8 cellular contexts compared by ENCODE assay signal in genomic region chr2:161160226-161161073, GRCh38. TPM values are rescaled to one million over a fixed set of nuclear protein-coding genes. Genes with fewer than 3 reads are reported as not detected.
A peak's percentile ranks its signal among the peaks of the same experiment; 100 is the strongest.
DNase-seq lines count a peak whose midpoint lies in the region; ATAC-seq lines count a peak whose summit lies in the region.

A gene with protein sequence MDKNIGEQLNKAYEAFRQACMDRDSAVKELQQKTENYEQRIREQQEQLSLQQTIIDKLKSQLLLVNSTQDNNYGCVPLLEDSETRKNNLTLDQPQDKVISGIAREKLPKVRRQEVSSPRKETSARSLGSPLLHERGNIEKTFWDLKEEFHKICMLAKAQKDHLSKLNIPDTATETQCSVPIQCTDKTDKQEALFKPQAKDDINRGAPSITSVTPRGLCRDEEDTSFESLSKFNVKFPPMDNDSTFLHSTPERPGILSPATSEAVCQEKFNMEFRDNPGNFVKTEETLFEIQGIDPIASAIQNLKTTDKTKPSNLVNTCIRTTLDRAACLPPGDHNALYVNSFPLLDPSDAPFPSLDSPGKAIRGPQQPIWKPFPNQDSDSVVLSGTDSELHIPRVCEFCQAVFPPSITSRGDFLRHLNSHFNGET (plus strand): TSS chr2:161160428. CDS start chr2:161179663, 19,235 bp downstream.

- H3K4me1 ChIP-seq in naive thymus-derived CD4-positive, alpha-beta T cell (ENCODE audit: control insufficient read depth in 2 of 2, insufficient read depth in 2 of 2, low read length in 2 of 2): peaks cover 19 to 39% of the 10 kb centered on the region in 2 donors

- no peaks in the 10 kb centered on the region for H3K27me3 Mint-ChIP-seq in activated T-helper 1 cell treated with anti-CD3 and anti-CD28 coated beads, Interleukin-12 subunit alpha, Interleukin-12 subunit beta, Interleukin-2, Interleukin-4 antibody, amounts not matched to agents 30 ng/mL and 10 ng/mL and 1 ng/mL, durations not matched to agents 14 hours and 24 hours and 36 hours (ENCODE audit: insufficient read depth)
- H3K27me3 Mint-ChIP-seq in naive thymus-derived CD4-positive, alpha-beta T cell: no peaks in the 10 kb centered on the region
- H3K27me3 Mint-ChIP-seq in stimulated activated naive B cell treated with anti-CD40 and anti-IgM and Interleukin-4, amounts not matched to agents 10 μg/mL and 1 μg/mL and 100 μg/mL, for 72 hours: no peaks in the 10 kb centered on the region

- peak within 1 kb of the TSS; percentile 95 for H3K27ac ChIP-seq in KOPT-K1 (ENCODE audit: low read depth, low read length, poor library complexity, severe bottlenecking)
- peak within 1 kb of the TSS; percentile 84 for H3K27ac ChIP-seq in naive thymus-derived CD4-positive, alpha-beta T cell (ENCODE audit: low read depth, low read length)

- H3K4me3 ChIP-seq in naive thymus-derived CD4-positive, alpha-beta T cell (ENCODE audit: low read length): peak within 1 kb of the TSS; percentile 75

- H3K4me1 Mint-ChIP-seq in activated T-helper 1 cell treated with anti-CD3 and anti-CD28 coated beads, Interleukin-12 subunit alpha, Interleukin-12 subunit beta, Interleukin-2, Interleukin-4 antibody, amounts not matched to agents 30 ng/mL and 10 ng/mL and 1 ng/mL, durations not matched to agents 14 hours and 24 hours and 36 hours (ENCODE audit: low read depth): peaks cover 81% of the 10 kb centered on the region
- peaks cover 21 to 64% (median 60%) of the 10 kb centered on the region in 7 donors for H3K4me1 Mint-ChIP-seq in naive thymus-derived CD4-positive, alpha-beta T cell
- H3K4me1 Mint-ChIP-seq in stimulated activated naive B cell treated with anti-CD40 and anti-IgM and Interleukin-4, amounts not matched to agents 10 μg/mL and 1 μg/mL and 100 μg/mL, for 72 hours: peaks cover 28 to 78% of the 10 kb centered on the region in 2 donors

- peak; percentile 90 for ATAC-seq in GM21786 (IDR thresholded peaks at IDR 0.05; ENCODE audit: unreplicated experiment)
- peak; percentile 96 for ATAC-seq in naive thymus-derived CD4-positive, alpha-beta T cell
- peak; percentile 96 to 97 for ATAC-seq in stimulated activated naive B cell treated with anti-CD40 and anti-IgM and Interleukin-4, amounts not matched to agents 10 μg/mL and 1 μg/mL and 100 μg/mL, for 72 hours (replicated peaks)

- peaks cover 57% of the 10 kb centered on the region for H3K36me3 Mint-ChIP-seq in activated T-helper 1 cell treated with anti-CD3 and anti-CD28 coated beads, Interleukin-12 subunit alpha, Interleukin-12 subunit beta, Interleukin-2, Interleukin-4 antibody, amounts not matched to agents 30 ng/mL and 10 ng/mL and 1 ng/mL, durations not matched to agents 14 hours and 24 hours and 36 hours (ENCODE audit: low read depth)
- peaks cover 0 to 53% (median 7%) of the 10 kb centered on the region in 5 donors for H3K36me3 Mint-ChIP-seq in naive thymus-derived CD4-positive, alpha-beta T cell
- peaks cover 30 to 47% of the 10 kb centered on the region in 2 donors for H3K36me3 Mint-ChIP-seq in stimulated activated naive B cell treated with anti-CD40 and anti-IgM and Interleukin-4, amounts not matched to agents 10 μg/mL and 1 μg/mL and 100 μg/mL, for 72 hours

- peaks cover 29% of the 10 kb centered on the region for H3K36me3 ChIP-seq in KOPT-K1 (ENCODE audit: insufficient read depth, low read length)
- H3K36me3 ChIP-seq in naive thymus-derived CD4-positive, alpha-beta T cell (ENCODE audit: control insufficient read depth in 2 of 3, insufficient read depth in 3 of 3, low read length in 3 of 3): peaks cover 0 to 12% (median 0%) of the 10 kb centered on the region in 3 experiments

- peak within 1 kb of the TSS; percentile 97 for H3K4me3 Mint-ChIP-seq in activated T-helper 1 cell treated with anti-CD3 and anti-CD28 coated beads, Interleukin-12 subunit alpha, Interleukin-12 subunit beta, Interleukin-2, Interleukin-4 antibody, amounts not matched to agents 30 ng/mL and 10 ng/mL and 1 ng/mL, durations not matched to agents 14 hours and 24 hours and 36 hours
- peak within 1 kb of the TSS; percentile 95 to 100 (median 98) for H3K4me3 Mint-ChIP-seq in naive thymus-derived CD4-positive, alpha-beta T cell
- peak within 1 kb of the TSS; percentile 91 to 98 for H3K4me3 Mint-ChIP-seq in stimulated activated naive B cell treated with anti-CD40 and anti-IgM and Interleukin-4, amounts not matched to agents 10 μg/mL and 1 μg/mL and 100 μg/mL, for 72 hours

- CTCF ChIA-PET in naive thymus-derived CD4-positive, alpha-beta T cell (lab: Charles Lee): interaction anchor here (0.8 kb wide), 1 partner anchor 97 kb away, joined by 3 read pairs; no protein-coding TSS in a partner anchor

- H3K27ac Mint-ChIP-seq in activated T-helper 1 cell treated with anti-CD3 and anti-CD28 coated beads, Interleukin-12 subunit alpha, Interleukin-12 subunit beta, Interleukin-2, Interleukin-4 antibody, amounts not matched to agents 30 ng/mL and 10 ng/mL and 1 ng/mL, durations not matched to agents 14 hours and 24 hours and 36 hours: peak within 1 kb of the TSS; percentile 99
- peak within 1 kb of the TSS; percentile 95 to 99 (median 98) for H3K27ac Mint-ChIP-seq in naive thymus-derived CD4-positive, alpha-beta T cell
- peak within 1 kb of the TSS; percentile 99 for H3K27ac Mint-ChIP-seq in stimulated activated naive B cell treated with anti-CD40 and anti-IgM and Interleukin-4, amounts not matched to agents 10 μg/mL and 1 μg/mL and 100 μg/mL, for 72 hours

- no peaks in the 10 kb centered on the region for H3K9me3 Mint-ChIP-seq in activated T-helper 1 cell treated with anti-CD3 and anti-CD28 coated beads, Interleukin-12 subunit alpha, Interleukin-12 subunit beta, Interleukin-2, Interleukin-4 antibody, amounts not matched to agents 30 ng/mL and 10 ng/mL and 1 ng/mL, durations not matched to agents 14 hours and 24 hours and 36 hours
- no peaks in the 10 kb centered on the region for H3K9me3 Mint-ChIP-seq in naive thymus-derived CD4-positive, alpha-beta T cell
- no peaks in the 10 kb centered on the region for H3K9me3 Mint-ChIP-seq in stimulated activated naive B cell treated with anti-CD40 and anti-IgM and Interleukin-4, amounts not matched to agents 10 μg/mL and 1 μg/mL and 100 μg/mL, for 72 hours

- H3K9me3 ChIP-seq in KOPT-K1 (ENCODE audit: insufficient read depth, low read length, poor library complexity, severe bottlenecking): no peaks in the 10 kb centered on the region
- no peaks in the 10 kb centered on the region for H3K9me3 ChIP-seq in naive thymus-derived CD4-positive, alpha-beta T cell (ENCODE audit: control insufficient read depth in 2 of 3, low read length in 3 of 3)

- intact Hi-C loops in activated T-helper 1 cell treated with anti-CD3 and anti-CD28 coated beads, Interleukin-12 subunit alpha, Interleukin-12 subunit beta, Interleukin-2, Interleukin-4 antibody, amounts not matched to agents 30 ng/mL and 10 ng/mL and 1 ng/mL, durations not matched to agents 14 hours and 24 hours and 36 hours (cut with micrococcal nuclease): loop anchor here (1.0 to 10.0 kb wide), 10 partner anchors 21 to 936 kb away; partner anchors contain the start of genes PSMD14 and RBMS1
- intact Hi-C loops in naive thymus-derived CD4-positive, alpha-beta T cell (cut with micrococcal nuclease): loop anchor here (1.0 to 10.0 kb wide), 18 partner anchors 14 to 1874 kb away; partner anchors contain the start of genes PSMD14 (in 2 of the 2), GCA (in 1 of the 2), LY75 (in 1 of the 2) and MARCHF7 (in 1 of the 2)

- peak; percentile 96 for DNase-seq in DMS79 treated with DMSO at 0.1 percent for 48 hours (lab: John Stamatoyannopoulos, UW)
- peak; percentile 95 for DNase-seq in RPMI7951 (ENCODE audit: low read depth)
- DNase-seq in activated T-helper 1 cell treated with anti-CD3 and anti-CD28 coated beads, Interleukin-12 subunit alpha, Interleukin-12 subunit beta, Interleukin-2, Interleukin-4 antibody, amounts not matched to agents 30 ng/mL and 10 ng/mL and 1 ng/mL, durations not matched to agents 14 hours and 24 hours and 36 hours (ENCODE audit: low spot score): peak; percentile 88
- DNase-seq in fibroblast of gingiva (ENCODE audit: low read depth): peak; percentile 98
- peak; percentile 72 to 90 (median 88) for DNase-seq in naive thymus-derived CD4-positive, alpha-beta T cell
- peak; percentile 92 for DNase-seq in stimulated activated naive B cell treated with anti-CD40 and anti-IgM and Interleukin-4, amounts not matched to agents 10 μg/mL and 1 μg/mL and 100 μg/mL, for 72 hours

- POLR2A ChIA-PET in naive thymus-derived CD4-positive, alpha-beta T cell (lab: Charles Lee): interaction anchor here (0.5 to 2.7 kb wide), 5 partner anchors 9 to 921 kb away, joined by 3 to 12 read pairs (median 4); no protein-coding TSS in a partner anchor

- no peaks in the 10 kb centered on the region for H3K27me3 ChIP-seq in naive thymus-derived CD4-positive, alpha-beta T cell (ENCODE audit: control insufficient read depth in 2 of 2, insufficient read depth in 2 of 2, low read length in 2 of 2)

RNA-seq across cellular contexts. Expression of the gene that starts here (rescaled TPM):
- 92.0 and 125 TPM in 2 replicates for total RNA-seq in RPMI7951 (2014; rRNA removed; shearing (Covaris generic))
- total RNA-seq in activated T-helper 1 cell treated with anti-CD3 and anti-CD28 coated beads, Interleukin-12 subunit alpha, Interleukin-12 subunit beta, Interleukin-2, Interleukin-4 antibody, amounts not matched to agents 30 ng/mL and 10 ng/mL and 1 ng/mL, durations not matched to agents 14 hours and 24 hours and 36 hours: 136 and 141 TPM in 2 replicates
- total RNA-seq in naive thymus-derived CD4-positive, alpha-beta T cell: 100 to 1,000 TPM in 2 of 5 experiments, 10 to 100 TPM in 3; 57.4 to 142 (median 62.4) TPM
- 10 to 100 TPM; 45.5 to 50.3 TPM for polyA plus RNA-seq in naive thymus-derived CD4-positive, alpha-beta T cell

Comparison
In these comparisons a context has a peak if more than half of its experiments do, and no peak if none do; other contexts are left out.
1. Peak in every context shown above with its lines: DNase-seq, ATAC-seq, H3K4me3 ChIP-seq and H3K27ac ChIP-seq.